ENCODE assay signal across 1 cellular context in genomic region chr15:48828906-48829305, GRCh38.
TF ChIP-seq lines count a peak whose summit lies in the region.

No MANE protein-coding gene starts in this region.

TF ChIP-seq in WTC11, 78 proteins besides CTCF, POLR2A, EP300 and RAD21 (continued from another document):
- TF ChIP-seq ZNF425 (CRISPR knock-in tag; conservative IDR thresholded peaks at IDR 0.05) (no peak), ATF1 (CRISPR knock-in tag; IDR thresholded peaks at IDR 0.05) (no peak), ATF6 (CRISPR knock-in tag; IDR thresholded peaks at IDR 0.05) (no peak), AR (CRISPR knock-in tag; IDR thresholded peaks at IDR 0.05) (no peak), SMAD3 (CRISPR knock-in tag; IDR thresholded peaks at IDR 0.05; ENCODE audit: borderline replicate concordance) (no peak), HMGA2 (CRISPR knock-in tag; IDR thresholded peaks at IDR 0.05) (no peak), ELF4 (CRISPR knock-in tag; IDR thresholded peaks at IDR 0.05; ENCODE audit: low read depth) (no peak), E2F5 (CRISPR knock-in tag; IDR thresholded peaks at IDR 0.05) (no peak), FOXJ3 (CRISPR knock-in tag; IDR thresholded peaks at IDR 0.05; ENCODE audit: borderline replicate concordance) (no peak), CBFB (CRISPR knock-in tag; IDR thresholded peaks at IDR 0.05; ENCODE audit: low read depth) (no peak), NFYB (CRISPR knock-in tag; conservative IDR thresholded peaks at IDR 0.05; ENCODE audit: low read depth) (no peak)
